Comparison of ENCODE assay signal across 10 cellular contexts in the genomic region with DNA sequence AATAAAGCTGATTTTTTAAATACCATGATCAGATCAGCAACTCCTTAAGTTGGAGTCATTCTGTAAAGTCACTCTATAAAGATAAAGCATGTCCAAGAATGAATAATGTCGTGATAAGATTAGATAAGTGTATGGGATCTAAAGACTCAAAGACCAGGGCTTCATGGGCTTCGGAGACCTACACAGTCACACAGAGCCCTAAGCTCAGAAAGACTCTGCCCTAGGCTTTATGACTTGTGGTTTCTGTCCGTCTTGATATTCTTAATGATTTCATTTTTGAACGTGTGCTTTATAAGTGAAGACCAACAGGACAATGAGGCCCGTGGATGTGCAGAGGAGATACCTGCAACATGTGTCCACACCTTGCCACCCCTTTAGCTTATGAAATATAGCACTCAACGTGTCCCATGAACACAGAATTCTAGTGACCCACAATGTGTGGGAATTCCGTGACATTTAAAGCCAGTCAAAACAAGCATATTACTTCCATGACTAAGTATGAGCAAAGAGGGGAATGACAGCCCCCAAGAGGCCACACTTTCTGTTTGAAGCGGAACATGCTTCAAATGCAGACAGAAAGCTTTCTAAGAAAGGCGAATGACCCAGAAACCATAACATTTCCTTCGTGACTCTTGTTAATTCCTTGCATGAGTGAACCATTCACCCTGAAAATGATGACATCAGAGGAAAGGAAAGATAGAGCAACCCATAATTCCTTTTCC.
DNase-seq lines count a peak whose midpoint lies in the region; ATAC-seq and TF ChIP-seq lines count a peak whose summit lies in the region.
"Had no signal": no experiment of that assay in that cellular context is flagged by ENCODE, and none has a peak within 500 bp of the region (broad histone marks: within the 10 kb centered on the region; RNA-seq: fewer than 3 reads in every experiment).

No MANE protein-coding gene starts in this region.

- H3K4me3 Mint-ChIP-seq in activated CD8-positive, alpha-beta memory T cell treated with anti-CD3 and anti-CD28 coated beads, Interleukin-2, amount 10 ng/mL, durations not matched to agents 7 days and 5 days: peak overlapping the region; percentile 3
- H3K4me3 Mint-ChIP-seq in stimulated activated effector memory CD8-positive, alpha-beta T cell treated with anti-CD3 and anti-CD28 coated beads, Interleukin-12 subunit alpha, Interleukin-12 subunit beta, amount 100 ng/mL, for 72 hours: peak overlapping the region; percentile 47

- no peak overlapping the region for H3K4me3 ChIP-seq in fibroblast of villous mesenchyme (ENCODE audit: low read depth, low read length)

- H3K27ac Mint-ChIP-seq in activated CD8-positive, alpha-beta memory T cell treated with anti-CD3 and anti-CD28 coated beads, Interleukin-2, amount 10 ng/mL, durations not matched to agents 7 days and 5 days: peak overlapping the region; percentile 54
- peak overlapping the region; percentile 78 for H3K27ac Mint-ChIP-seq in stimulated activated effector memory CD8-positive, alpha-beta T cell treated with anti-CD3 and anti-CD28 coated beads, Interleukin-12 subunit alpha, Interleukin-12 subunit beta, amount 100 ng/mL, for 72 hours
- H3K27ac Mint-ChIP-seq: progenitor cell of endocrine pancreas had no signal

- H3K27me3 Mint-ChIP-seq in activated CD8-positive, alpha-beta memory T cell treated with anti-CD3 and anti-CD28 coated beads, Interleukin-2, amount 10 ng/mL, durations not matched to agents 7 days and 5 days: no peaks in the 10 kb centered on the region

- no peak for TF ChIP-seq CTCF in fibroblast of villous mesenchyme (IDR thresholded peaks at IDR 0.05; ENCODE audit: insufficient read depth, low read depth, low read length)

- peak; percentile 42 for DNase-seq in activated CD8-positive, alpha-beta memory T cell treated with anti-CD3 and anti-CD28 coated beads, Interleukin-2, amount 10 ng/mL, durations not matched to agents 7 days and 5 days
- no peak for DNase-seq in activated CD8-positive, alpha-beta memory T cell treated with anti-CD3 and anti-CD28 coated beads, Interleukin-2, amount 50 U/mL, for 4 hours
- peak; percentile 60 to 61 for DNase-seq in activated T-cell treated with anti-CD3 and anti-CD28 coated beads, Interleukin-2, amount 50 U/mL, for 48 hours
- DNase-seq in fibroblast of villous mesenchyme (ENCODE audit: low read depth) (peak; percentile 77), NCI-H1694 treated with DMSO at 0.1 percent for 48 hours (lab: John Stamatoyannopoulos, UW) (no peak), NCI-H2196 (lab: John Stamatoyannopoulos, UW; ENCODE audit: unreplicated experiment) (no peak)
- peak; percentile 15 to 69 for DNase-seq in stimulated activated effector memory CD8-positive, alpha-beta T cell treated with anti-CD3 and anti-CD28 coated beads, Interleukin-12 subunit alpha, Interleukin-12 subunit beta, amount 100 ng/mL, for 72 hours (ENCODE audit: low spot score in 2 of 2)
- DNase-seq in activated effector memory CD4-positive, alpha-beta T cell treated with anti-CD3 and anti-CD28 coated beads, Interleukin-2, amount 50 U/mL, for 16 hours: no peak
- DNase-seq: left colon had no signal

- peak; percentile 45 for ATAC-seq in activated CD8-positive, alpha-beta memory T cell treated with anti-CD3 and anti-CD28 coated beads, Interleukin-2, amount 10 ng/mL, durations not matched to agents 7 days and 5 days
- peak; percentile 94 for ATAC-seq in stimulated activated effector memory CD8-positive, alpha-beta T cell treated with anti-CD3 and anti-CD28 coated beads, Interleukin-12 subunit alpha, Interleukin-12 subunit beta, amount 100 ng/mL, for 72 hours
- ATAC-seq: left colon had no signal

- H3K36me3 Mint-ChIP-seq in activated CD8-positive, alpha-beta memory T cell treated with anti-CD3 and anti-CD28 coated beads, Interleukin-2, amount 10 ng/mL, durations not matched to agents 7 days and 5 days: no peaks in the 10 kb centered on the region
- no peaks in the 10 kb centered on the region for H3K36me3 Mint-ChIP-seq in stimulated activated effector memory CD8-positive, alpha-beta T cell treated with anti-CD3 and anti-CD28 coated beads, Interleukin-12 subunit alpha, Interleukin-12 subunit beta, amount 100 ng/mL, for 72 hours

- CTCF ChIA-PET in activated CD8-positive, alpha-beta memory T cell treated with anti-CD3 and anti-CD28 coated beads, Interleukin-2, amount 10 ng/mL, durations not matched to agents 7 days and 5 days (lab: Charles Lee): interaction anchor here (0.9 to 1.5 kb wide), 3 partner anchors 14 to 84 kb away, joined by 3 read pairs; no protein-coding TSS in a partner anchor

- H3K9me3 Mint-ChIP-seq in activated CD8-positive, alpha-beta memory T cell treated with anti-CD3 and anti-CD28 coated beads, Interleukin-2, amount 10 ng/mL, durations not matched to agents 7 days and 5 days (ENCODE audit: low read depth): peaks cover 7% of the 10 kb centered on the region
- no peaks in the 10 kb centered on the region for H3K9me3 Mint-ChIP-seq in stimulated activated effector memory CD8-positive, alpha-beta T cell treated with anti-CD3 and anti-CD28 coated beads, Interleukin-12 subunit alpha, Interleukin-12 subunit beta, amount 100 ng/mL, for 72 hours

- H3K4me1 Mint-ChIP-seq in activated CD8-positive, alpha-beta memory T cell treated with anti-CD3 and anti-CD28 coated beads, Interleukin-2, amount 10 ng/mL, durations not matched to agents 7 days and 5 days: peaks cover 37% of the 10 kb centered on the region
- H3K4me1 Mint-ChIP-seq in stimulated activated effector memory CD8-positive, alpha-beta T cell treated with anti-CD3 and anti-CD28 coated beads, Interleukin-12 subunit alpha, Interleukin-12 subunit beta, amount 100 ng/mL, for 72 hours: peaks cover 29% of the 10 kb centered on the region

Comparison
In these comparisons a context has a peak if more than half of its experiments do, and no peak if none do; other contexts are left out.
1. DNase-seq: peak in activated CD8-positive, alpha-beta memory T cell treated with anti-CD3 and anti-CD28 coated beads, Interleukin-2, amount 10 ng/mL, durations not matched to agents 7 days and 5 days (single experiment), activated T-cell treated with anti-CD3 and anti-CD28 coated beads, Interleukin-2, amount 50 U/mL, for 48 hours (2 of 2), fibroblast of villous mesenchyme (single experiment) and stimulated activated effector memory CD8-positive, alpha-beta T cell treated with anti-CD3 and anti-CD28 coated beads, Interleukin-12 subunit alpha, Interleukin-12 subunit beta, amount 100 ng/mL, for 72 hours (2 of 2); none in activated CD8-positive, alpha-beta memory T cell treated with anti-CD3 and anti-CD28 coated beads, Interleukin-2, amount 50 U/mL, for 4 hours (single experiment), NCI-H1694 treated with DMSO at 0.1 percent for 48 hours (single experiment), NCI-H2196 (single experiment) and activated effector memory CD4-positive, alpha-beta T cell treated with anti-CD3 and anti-CD28 coated beads, Interleukin-2, amount 50 U/mL, for 16 hours (single experiment).